9 cellular contexts compared by ENCODE assay signal in genomic region chr18:54323561-54323960, GRCh38. TPM values are rescaled to one million over a fixed set of nuclear protein-coding genes. Genes with fewer than 3 reads are reported as not detected.
"Had no signal": no experiment of that assay in that cellular context is flagged by ENCODE, and none has a peak within 500 bp of the region (broad histone marks: within the 10 kb centered on the region; RNA-seq: fewer than 3 reads in every experiment).

No MANE protein-coding gene starts in this region.

- DNase-seq: H9, HCEC 1CT, IMR-90 had no signal

- FAIRE-seq: H1, H54, HTR-8/SVneo, K562 had no signal

- H3K4me3 ChIP-seq: GM23338, K562 had no signal

- ATAC-seq: GM23338, K562 had no signal

- H2AFZ ChIP-seq: GM23338 had no signal

- H3K4me2 ChIP-seq: GM23338 had no signal

RNA-seq across cellular contexts. Expression of gene STARD6, which starts 34.1 kb away (rescaled TPM):
- total RNA-seq: GM23338, H1, H9, HT-29, IMR-90, K562 had no signal
- polyA plus RNA-seq: GM23338, H1, IMR-90 had no signal
